In the genomic region with DNA sequence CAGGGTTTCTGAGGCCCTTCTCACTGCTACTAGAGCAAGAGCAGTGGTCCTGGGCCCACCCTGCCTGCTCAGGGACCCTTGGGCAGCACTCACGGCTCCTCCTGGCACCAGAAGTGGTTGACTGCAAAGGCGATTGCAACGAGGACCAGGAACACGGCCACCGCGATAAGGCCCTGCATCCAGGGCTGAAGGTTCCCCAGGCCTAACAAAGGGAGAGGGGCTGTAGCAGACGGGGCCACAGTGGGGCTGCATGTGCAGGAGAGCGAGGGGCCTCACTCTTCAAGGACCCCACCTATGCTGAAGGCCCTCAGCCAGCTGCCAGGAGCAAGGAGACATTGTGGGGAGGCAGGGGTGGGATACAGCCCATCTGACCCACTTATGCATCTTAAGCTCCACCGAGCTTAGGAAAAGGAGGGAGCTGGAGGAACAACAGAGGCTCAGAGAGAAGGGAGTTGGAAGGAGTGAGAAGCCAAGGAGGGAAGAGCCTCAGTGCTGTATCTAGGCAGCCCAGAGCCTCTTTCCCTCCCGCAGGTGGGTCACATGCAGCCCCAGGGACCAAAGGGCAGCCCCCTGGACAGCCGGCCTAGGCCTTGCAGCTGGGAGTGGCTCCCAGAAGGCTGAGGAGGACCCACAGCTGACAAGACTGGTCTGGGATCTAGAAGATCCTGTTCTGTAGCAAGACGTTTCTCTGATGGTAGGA, we compare ENCODE assay signal across 30 cellular contexts. TPM values are rescaled to one million over a fixed set of nuclear protein-coding genes. Genes with fewer than 3 reads are reported as not detected.
DNase-seq lines count a peak whose midpoint lies in the region; ATAC-seq and TF ChIP-seq lines count a peak whose summit lies in the region.
"Had no signal": no experiment of that assay in that cellular context is flagged by ENCODE, and none has a peak within 500 bp of the region (broad histone marks: within the 10 kb centered on the region; RNA-seq: fewer than 3 reads in every experiment).

No MANE protein-coding gene starts in this region.

- peaks cover 0 to 19% (median 0%) of the 10 kb centered on the region in 7 donors for H3K27me3 ChIP-seq in heart right ventricle
- H3K27me3 ChIP-seq in esophagus (ENCODE audit: control insufficient read depth in 1 of 2, insufficient read depth in 2 of 2, low read length in 2 of 2), result no peaks in the 10 kb centered on the region
- H3K27me3 ChIP-seq in lung (ENCODE audit: control insufficient read depth, insufficient read depth), result no peaks in the 10 kb centered on the region
- no peaks in the 10 kb centered on the region for H3K27me3 ChIP-seq in upper lobe of right lung
- H3K27me3 ChIP-seq: foreskin keratinocyte, Peyer's patch, right lobe of liver, thyroid gland had no signal

- H3K36me3 ChIP-seq in heart right ventricle (no peaks in the 10 kb centered on the region), esophagus (ENCODE audit: control insufficient read depth in 2 of 2, insufficient read depth in 2 of 2, low read length in 1 of 2) (peaks cover 0 to 3% of the 10 kb centered on the region in 2 donors), lung (ENCODE audit: control insufficient read depth in 2 of 2, insufficient read depth in 2 of 2, low read length in 2 of 2) (no peaks in the 10 kb centered on the region), upper lobe of right lung (no peaks in the 10 kb centered on the region)
- H3K36me3 ChIP-seq: cardiac muscle cell, Peyer's patch, right lobe of liver, thyroid gland had no signal

- peak; percentile 58 for DNase-seq in Right ventricle myocardium inferior (ENCODE audit: missing footprints)
- no peak for DNase-seq in heart right ventricle
- DNase-seq in lung (ENCODE audit: low spot score), result peak; percentile 25
- DNase-seq in upper lobe of right lung, result peak; percentile 63
- DNase-seq: activated CD4-positive, CD25-positive, alpha-beta regulatory T cell treated with anti-CD3 and anti-CD28 coated beads, Interleukin-2, amount 50 U/mL, for 72 hours; activated naive CD8-positive, alpha-beta T cell treated with anti-CD3 and anti-CD28 coated beads, Interleukin-2, amount 50 U/mL, for 24 hours; activated T-cell treated with anti-CD3 and anti-CD28 coated beads, Interleukin-2, amount 50 U/mL, for 4 hours; CD4-positive, alpha-beta memory T cell; DMS53; effector memory CD8-positive, alpha-beta T cell; erythroblast; foreskin keratinocyte; HCEC 1CT; mesenchymal stem cell; NCI-H146; NCI-H345; Peyer's patch; SIG-M5; stimulated activated naive CD8-positive, alpha-beta T cell treated with anti-CD3 and anti-CD28 coated beads, Interleukin-15, amount 100 ng/mL, for 72 hours; thyroid gland had no signal

- WGBS in heart right ventricle, 2 donors, result 82 to 90% methylated on average over 12 of the region's 12 CpGs
- 79 to 83% methylated on average over 11 to 12 of the region's 12 CpGs for WGBS in esophagus, 2 donors
- WGBS in lung, 2 donors, result 88 to 89% methylated on average over 12 of the region's 12 CpGs

- intact Hi-C loops in Right ventricle myocardium inferior (cut with DNase I) (no loop called here), heart right ventricle (cut with DNase I) (loop anchor here in 4 of 10 donors (10.0 kb wide), 3 partner anchors 227 to 537 kb away; a partner anchor contains a TSS), upper lobe of right lung (cut with DNase I) (no loop called here)

- TF ChIP-seq CTCF in heart right ventricle (IDR thresholded peaks at IDR 0.05) (no peak), lung (IDR thresholded peaks at IDR 0.05; ENCODE audit: control extremely low read depth, extremely low read depth) (no peak), upper lobe of right lung (IDR thresholded peaks at IDR 0.05) (no peak)

- H3K4me3 ChIP-seq in heart right ventricle (no peak overlapping the region), esophagus (ENCODE audit: low read depth in 1 of 2, low read length in 2 of 2) (peak overlapping the region; percentile 16 to 53), lung (no peak overlapping the region), upper lobe of right lung (no peak overlapping the region)
- H3K4me3 ChIP-seq: cardiac muscle cell, Peyer's patch, right lobe of liver, thyroid gland had no signal

- H3K27ac ChIP-seq in heart right ventricle (no peak overlapping the region), esophagus (ENCODE audit: low read depth in 2 of 2, low read length in 1 of 2) (peak overlapping the region in 1 of 2 donors; percentile 26), lung (ENCODE audit: low read depth in 1 of 2, low read length in 1 of 2) (no peak overlapping the region), upper lobe of right lung (no peak overlapping the region)
- H3K27ac ChIP-seq: cardiac muscle cell, foreskin keratinocyte, Peyer's patch, right lobe of liver, thyroid gland had no signal

- H3K9me3 ChIP-seq in heart right ventricle, result no peaks in the 10 kb centered on the region
- no peaks in the 10 kb centered on the region for H3K9me3 ChIP-seq in esophagus (ENCODE audit: control insufficient read depth in 2 of 2, insufficient read depth in 1 of 2, low read depth in 1 of 2, low read length in 1 of 2)
- no peaks in the 10 kb centered on the region for H3K9me3 ChIP-seq in lung (ENCODE audit: control insufficient read depth in 2 of 2, insufficient read depth in 1 of 2, low read length in 1 of 2)
- H3K9me3 ChIP-seq in upper lobe of right lung, result no peaks in the 10 kb centered on the region
- H3K9me3 ChIP-seq: Peyer's patch, right lobe of liver, thyroid gland had no signal

- no peak for ATAC-seq in Right ventricle myocardium inferior
- no peak for ATAC-seq in heart right ventricle
- ATAC-seq in lung (ENCODE audit: insufficient read depth, low FRiP score), result no peak
- no peak for ATAC-seq in upper lobe of right lung
- no peak for ATAC-seq in HG03460 (IDR thresholded peaks at IDR 0.05; ENCODE audit: unreplicated experiment)
- no peak for ATAC-seq in GM18511 (IDR thresholded peaks at IDR 0.05; ENCODE audit: unreplicated experiment)
- ATAC-seq in GM21576 (IDR thresholded peaks at IDR 0.05; ENCODE audit: unreplicated experiment), result no peak
- ATAC-seq: activated naive CD8-positive, alpha-beta T cell treated with anti-CD3 and anti-CD28 coated beads, Interleukin-2, amount 50 U/mL, for 24 hours; activated T-cell treated with anti-CD3 and anti-CD28 coated beads, Interleukin-2, amount 50 U/mL, for 4 hours; effector memory CD8-positive, alpha-beta T cell; foreskin keratinocyte; right lobe of liver; stimulated activated naive CD8-positive, alpha-beta T cell treated with anti-CD3 and anti-CD28 coated beads, Interleukin-15, amount 100 ng/mL, for 72 hours had no signal

- peaks cover 0 to 16% (median 13%) of the 10 kb centered on the region in 9 donors for H3K4me1 ChIP-seq in heart right ventricle
- peaks cover 2 to 23% of the 10 kb centered on the region in 2 donors for H3K4me1 ChIP-seq in esophagus (ENCODE audit: control insufficient read depth in 2 of 2, insufficient read depth in 2 of 2, low read length in 1 of 2)
- peaks cover 0 to 22% of the 10 kb centered on the region in 2 donors for H3K4me1 ChIP-seq in lung (ENCODE audit: control insufficient read depth in 2 of 2, insufficient read depth in 2 of 2, low read length in 2 of 2)
- peaks cover 26% of the 10 kb centered on the region for H3K4me1 ChIP-seq in upper lobe of right lung

RNA-seq across cellular contexts. Expression of a gene that starts 2.5 kb away (rescaled TPM):
- total RNA-seq in Right ventricle myocardium inferior, result not detected
- under 1 TPM in 2 of 10 donors, not detected in 8; 0.44 to 0.78 TPM for total RNA-seq in heart right ventricle
- under 1 TPM; 0.23 to 0.51 TPM for polyA plus RNA-seq in heart right ventricle
- 100 to 1,000 TPM; 126 to 148 TPM for polyA plus RNA-seq in esophagus
- total RNA-seq in lung, result 10 to 100 TPM; 68.5 to 72.6 TPM
- 100 to 1,000 TPM in 1 of 2 donors, 10 to 100 TPM in 1; 44.8 to 324 TPM for polyA plus RNA-seq in lung
- 41.2 TPM for total RNA-seq in upper lobe of right lung
- total RNA-seq: activated CD8-positive, alpha-beta memory T cell treated with anti-CD3 and anti-CD28 coated beads for 36 hours; activated T-cell treated with anti-CD3 and anti-CD28 coated beads, Interleukin-2, amount 50 U/mL, for 4 hours; cardiac muscle cell; CD4-positive, alpha-beta memory T cell; T-helper 2 cell treated with Interferon-gamma antibody and Interleukin-4, amounts not matched to agents 100 ng/mL and 5 ng/mL, for 36 hours had no signal
- polyA plus RNA-seq: cardiac muscle cell; CD4-positive, alpha-beta memory T cell had no signal

RNA-seq across cellular contexts. Expression of a gene that starts 44.6 kb away (rescaled TPM):
- total RNA-seq in Right ventricle myocardium inferior, result 3.5 TPM
- total RNA-seq in heart right ventricle, result 1 to 10 TPM; 1.8 to 5.0 (median 4.0) TPM
- polyA plus RNA-seq in heart right ventricle, result 1 to 10 TPM; 2.4 to 7.4 TPM
- polyA plus RNA-seq in esophagus, result 1 to 10 TPM in 1 of 2 donors, under 1 TPM in 1; 0.82 to 1.1 TPM
- total RNA-seq in lung, result 1 to 10 TPM; 9.3 to 9.6 TPM
- 1 to 10 TPM; 6.4 to 8.8 TPM for polyA plus RNA-seq in lung
- total RNA-seq in upper lobe of right lung, result 18.3 TPM
- total RNA-seq: activated CD8-positive, alpha-beta memory T cell treated with anti-CD3 and anti-CD28 coated beads for 36 hours; CD4-positive, alpha-beta memory T cell; foreskin keratinocyte; T-helper 2 cell treated with Interferon-gamma antibody and Interleukin-4, amounts not matched to agents 100 ng/mL and 5 ng/mL, for 36 hours had no signal
- polyA plus RNA-seq: CD4-positive, alpha-beta memory T cell; foreskin keratinocyte had no signal

RNA-seq across cellular contexts. Expression of a gene that starts 50.1 kb away (rescaled TPM):
- total RNA-seq in Right ventricle myocardium inferior, result not detected
- total RNA-seq in heart right ventricle, result not detected
- not detected for polyA plus RNA-seq in heart right ventricle
- polyA plus RNA-seq in esophagus, result under 1 TPM in 1 of 2 donors, not detected in 1; 0.02 TPM
- under 1 TPM; 0.14 to 0.18 TPM for total RNA-seq in lung
- polyA plus RNA-seq in lung, result under 1 TPM; 0.05 to 0.16 TPM
- total RNA-seq in upper lobe of right lung, result not detected
- total RNA-seq: activated CD8-positive, alpha-beta memory T cell treated with anti-CD3 and anti-CD28 coated beads for 36 hours; activated T-cell treated with anti-CD3 and anti-CD28 coated beads, Interleukin-2, amount 50 U/mL, for 4 hours; astrocyte; cardiac muscle cell; CD4-positive, alpha-beta memory T cell; foreskin keratinocyte; T-helper 2 cell treated with Interferon-gamma antibody and Interleukin-4, amounts not matched to agents 100 ng/mL and 5 ng/mL, for 36 hours; thyroid gland had no signal
- polyA plus RNA-seq: cardiac muscle cell; CD4-positive, alpha-beta memory T cell; foreskin keratinocyte; IgD-negative memory B cell had no signal

Comparison
In these comparisons a context has a peak if more than half of its experiments do, and no peak if none do; other contexts are left out.
1. DNase-seq: peak in Right ventricle myocardium inferior (single experiment), lung (single experiment) and upper lobe of right lung (single experiment); none in heart right ventricle (0 of 2).
2. H3K4me3 ChIP-seq: peak in esophagus (2 of 2); none in heart right ventricle (0 of 10), lung (single experiment) and upper lobe of right lung (single experiment).
3. RNA of a gene that starts 2.5 kb away (total RNA-seq): 68.5 to 72.6 TPM in lung and 41.2 TPM in upper lobe of right lung (single experiment); not detected in Right ventricle myocardium inferior (single experiment) and 0.44 to 0.78 TPM in heart right ventricle; every median in the first group is over 10 times any median in the second.